Comparison of ENCODE assay signal across 19 cellular contexts in the genomic region with DNA sequence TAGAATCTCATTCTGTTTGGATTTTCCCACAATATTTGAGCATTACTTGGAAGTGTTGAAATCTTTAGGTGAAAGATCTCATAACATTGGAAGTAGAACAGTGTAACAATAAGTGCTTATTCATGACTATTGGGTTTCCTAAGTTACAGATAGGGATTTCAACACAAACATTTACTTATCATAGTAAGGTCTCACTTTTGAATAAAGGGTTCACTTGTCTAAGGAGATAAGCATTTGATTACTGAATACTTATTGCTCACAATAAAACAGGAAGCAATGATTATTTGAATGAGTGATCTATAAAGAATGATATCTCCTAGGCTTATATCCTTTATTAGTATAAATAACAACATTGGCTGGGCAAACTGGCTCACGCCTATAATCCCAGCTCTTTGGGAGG. TPM values are rescaled to one million over a fixed set of nuclear protein-coding genes. Genes with fewer than 3 reads are reported as not detected.
DNase-seq lines count a peak whose midpoint lies in the region; ATAC-seq, FAIRE-seq and TF ChIP-seq lines count a peak whose summit lies in the region.
"Had no signal": no experiment of that assay in that cellular context is flagged by ENCODE, and none has a peak within 500 bp of the region (broad histone marks: within the 10 kb centered on the region; RNA-seq: fewer than 3 reads in every experiment).

No MANE protein-coding gene starts in this region.

- TF ChIP-seq CTCF in HepG2 (CRISPR knock-in tag; IDR thresholded peaks at IDR 0.05) (no peak), right lobe of liver (IDR thresholded peaks at IDR 0.05) (no peak), body of pancreas (IDR thresholded peaks at IDR 0.05) (no peak), fibroblast of the aortic adventitia (IDR thresholded peaks at IDR 0.05; ENCODE audit: insufficient read depth, low read length) (no peak), osteoblast (IDR thresholded peaks at IDR 0.05; ENCODE audit: extremely low read depth, low read depth, low read length) (no peak), chondrocyte (IDR thresholded peaks at IDR 0.05) (no peak)

- H3K36me3 ChIP-seq in HepG2 (replicated peaks in 1 of 2; ENCODE audit: control insufficient read depth in 1 of 2, insufficient read depth in 2 of 2, low read length in 2 of 2): no peaks in the 10 kb centered on the region
- no peaks in the 10 kb centered on the region for H3K36me3 ChIP-seq in right lobe of liver
- no peaks in the 10 kb centered on the region for H3K36me3 ChIP-seq in body of pancreas (replicated peaks in 1 of 2; ENCODE audit: insufficient read depth in 1 of 2, low read depth in 2 of 2)
- no peaks in the 10 kb centered on the region for H3K36me3 ChIP-seq in osteoblast (ENCODE audit: insufficient read depth, low read length)
- H3K36me3 ChIP-seq: BLaER1, HAP-1 had no signal

- DNase-seq in HepG2 (ENCODE audit: low spot score) (peak; percentile 46), right lobe of liver (no peak), body of pancreas (no peak), fibroblast of the aortic adventitia (ENCODE audit: low read depth) (peak; percentile 8), osteoblast (ENCODE audit: insufficient read length, low spot score, missing footprints) (no peak), Right ventricle myocardium inferior (ENCODE audit: missing footprints) (no peak), chondrocyte (ENCODE audit: low spot score) (no peak)
- DNase-seq: 8988T; CD4-positive, alpha-beta memory T cell; DMS79 treated with DMSO at 0.1 percent for 48 hours had no signal

- 0% methylated on average over 1 of the region's 1 CpG for WGBS in HepG2 (ENCODE audit: low lambda C conversion rate)
- 100% methylated on average over 1 of the region's 1 CpG for whole genome bisulfite sequencing in right lobe of liver (ENCODE audit: insufficient coverage, low coverage, low lambda C conversion rate, missing lambda C conversion rate)
- 58 to 60% methylated on average over 1 of the region's 1 CpG for WGBS in body of pancreas, 2 donors

- CTCF ChIA-PET in HepG2 (lab: Yijun Ruan, JAX; ENCODE audit: low intra/inter-chr PET ratio, low total read pairs): no interaction called here

- no peak for FAIRE-seq in HepG2 (lab: Jason Lieb, UNC)
- FAIRE-seq: GM12878, H1 had no signal

- no peaks in the 10 kb centered on the region for H3K36me3 Mint-ChIP-seq in chondrocyte (ENCODE audit: low read depth)

- H3K9ac ChIP-seq in HepG2 (ENCODE audit: insufficient read depth, low read depth, low read length): no peak overlapping the region
- H3K9ac ChIP-seq: BLaER1 had no signal

- H4K20me1 ChIP-seq in HepG2 (ENCODE audit: insufficient read depth, low read length) (no peaks in the 10 kb centered on the region), osteoblast (ENCODE audit: insufficient read depth, low read length) (no peaks in the 10 kb centered on the region)
- H4K20me1 ChIP-seq: BLaER1 had no signal

- no peak for TF ChIP-seq POLR2A in HepG2 (IDR thresholded peaks at IDR 0.05; ENCODE audit: insufficient read depth in 1 of 2, low read depth in 2 of 2, low read length in 2 of 2)
- TF ChIP-seq POLR2A in right lobe of liver (IDR thresholded peaks at IDR 0.05): no peak
- no peak for TF ChIP-seq POLR2A in body of pancreas (IDR thresholded peaks at IDR 0.05)

- no peaks in the 10 kb centered on the region for H3K9me3 Mint-ChIP-seq in chondrocyte (ENCODE audit: low read depth)
- H3K9me3 Mint-ChIP-seq: CD14-positive monocyte; CD4-positive, alpha-beta memory T cell had no signal

- H3K4me3 ChIP-seq in HepG2 (replicated peaks in 1 of 3; ENCODE audit: insufficient read depth in 1 of 3, low read depth in 2 of 3, low read length in 3 of 3): no peak overlapping the region
- H3K4me3 ChIP-seq in right lobe of liver: no peak overlapping the region
- no peak overlapping the region for H3K4me3 ChIP-seq in body of pancreas
- no peak overlapping the region for H3K4me3 ChIP-seq in fibroblast of the aortic adventitia (ENCODE audit: low read depth, low read length)
- no peak overlapping the region for H3K4me3 ChIP-seq in osteoblast (ENCODE audit: insufficient read depth, low read length)
- H3K4me3 ChIP-seq: BLaER1, GM12878, HAP-1 had no signal

- H3K9me3 ChIP-seq in HepG2 (ENCODE audit: low read length): no peaks in the 10 kb centered on the region
- H3K9me3 ChIP-seq in right lobe of liver: no peaks in the 10 kb centered on the region
- no peaks in the 10 kb centered on the region for H3K9me3 ChIP-seq in body of pancreas
- no peaks in the 10 kb centered on the region for H3K9me3 ChIP-seq in osteoblast (ENCODE audit: low read depth, low read length)
- H3K9me3 ChIP-seq: BLaER1, HAP-1 had no signal

- no peak overlapping the region for H3K27ac Mint-ChIP-seq in chondrocyte (ENCODE audit: unreplicated experiment)
- H3K27ac Mint-ChIP-seq: CD14-positive monocyte; CD4-positive, alpha-beta memory T cell had no signal

- H3K27ac ChIP-seq in HepG2 (ENCODE audit: extremely low read length, insufficient read depth, low read length): no peak overlapping the region
- H3K27ac ChIP-seq in right lobe of liver: no peak overlapping the region
- H3K27ac ChIP-seq in body of pancreas: no peak overlapping the region
- H3K27ac ChIP-seq in osteoblast (ENCODE audit: low read depth, low read length): no peak overlapping the region
- H3K27ac ChIP-seq: BLaER1 had no signal

- no peak overlapping the region for H3K4me3 Mint-ChIP-seq in chondrocyte (ENCODE audit: unreplicated experiment)
- H3K4me3 Mint-ChIP-seq: CD14-positive monocyte; CD4-positive, alpha-beta memory T cell had no signal

- no peaks in the 10 kb centered on the region for H3K4me1 Mint-ChIP-seq in chondrocyte (ENCODE audit: low read depth)
- H3K4me1 Mint-ChIP-seq: CD14-positive monocyte had no signal

- H3K27me3 ChIP-seq in HepG2 (ENCODE audit: control insufficient read depth in 1 of 2, insufficient read depth in 2 of 2, low read length in 2 of 2): no peaks in the 10 kb centered on the region
- H3K27me3 ChIP-seq in right lobe of liver: no peaks in the 10 kb centered on the region
- no peaks in the 10 kb centered on the region for H3K27me3 ChIP-seq in body of pancreas
- no peaks in the 10 kb centered on the region for H3K27me3 ChIP-seq in osteoblast (ENCODE audit: insufficient read depth, low read length)
- H3K27me3 ChIP-seq: BLaER1 had no signal

- H2AFZ ChIP-seq in HepG2 (ENCODE audit: low read length) (no peak overlapping the region), osteoblast (ENCODE audit: low read length) (no peak overlapping the region)

- no peak; the same call in 2 of the 3 replicates for ATAC-seq in HepG2
- no peak for ATAC-seq in right lobe of liver
- peak; percentile 42 for ATAC-seq in body of pancreas
- no peak for ATAC-seq in Right ventricle myocardium inferior
- ATAC-seq: GM12878 had no signal

- TF ChIP-seq RAD21 in HepG2 (CRISPR knock-in tag; IDR thresholded peaks at IDR 0.05): no peak

- H3K4me2 ChIP-seq in HepG2 (ENCODE audit: low read depth, low read length): no peak overlapping the region
- no peak overlapping the region for H3K4me2 ChIP-seq in osteoblast (ENCODE audit: insufficient read depth, low read length)
- H3K4me2 ChIP-seq: BLaER1 had no signal

- H3K4me1 ChIP-seq in HepG2 (ENCODE audit: insufficient read depth, low read length) (peaks cover 9% of the 10 kb centered on the region; the same call in 1 of the 2 replicates), right lobe of liver (no peaks in the 10 kb centered on the region), body of pancreas (no peaks in the 10 kb centered on the region), osteoblast (ENCODE audit: insufficient read depth, low read length) (no peaks in the 10 kb centered on the region)
- H3K4me1 ChIP-seq: BLaER1, HAP-1 had no signal

- no peaks in the 10 kb centered on the region for H3K79me2 ChIP-seq in HepG2 (ENCODE audit: insufficient read depth, low read length)
- no peaks in the 10 kb centered on the region for H3K79me2 ChIP-seq in osteoblast (ENCODE audit: insufficient read depth, low read length)

- intact Hi-C loops in HepG2 (cut with micrococcal nuclease; ENCODE audit: unreplicated experiment) (no loop called here), right lobe of liver (cut with DNase I) (no loop called here), body of pancreas (cut with DNase I) (no loop called here), Right ventricle myocardium inferior (cut with DNase I) (no loop called here)

- TF ChIP-seq EP300 in HepG2 (IDR thresholded peaks at IDR 0.05; ENCODE audit: low read depth in 2 of 2, low read length in 2 of 2) (no peak), HepG2 (CRISPR knock-in tag; IDR thresholded peaks at IDR 0.05; ENCODE audit: borderline replicate concordance) (no peak)

- in situ Hi-C loops in HepG2 (cut with HindIII; ENCODE audit: extremely low pct_ligation_motif_present, low pct_unique_long_range_greater_than_20kb): no loop called here

- POLR2A ChIA-PET in HepG2 (lab: Yijun Ruan, JAX): no interaction called here

- BruUV-seq in HepG2 (replicated peaks; lab: Mats Ljungman, UMichigan): no TSS peak

- peaks cover 1% of the 10 kb centered on the region for H3K27me3 Mint-ChIP-seq in chondrocyte (ENCODE audit: low read depth)
- H3K27me3 Mint-ChIP-seq: CD4-positive, alpha-beta memory T cell had no signal

RNA-seq across cellular contexts. Expression of gene DDX43, which starts 14.8 kb away (rescaled TPM):
- not detected in 2 replicates for total RNA-seq in HepG2 (2016; rRNA removed; fragmentation: Illumina TruSeq; extraction: Trizol)
- total RNA-seq in HepG2 (2016; cell fraction: cytosol; rRNA removed; fragmentation: Illumina TruSeq; extraction: Trizol; ENCODE audit: low read depth): not detected in 2 replicates
- not detected in 2 replicates for total RNA-seq in HepG2 (2016; cell fraction: insoluble cytoplasmic fraction; rRNA removed; fragmentation: Illumina TruSeq; extraction: Trizol)
- not detected in 2 replicates for total RNA-seq in HepG2 (2016; cell fraction: membrane; rRNA removed; fragmentation: Illumina TruSeq; extraction: Trizol)
- not detected in 2 replicates for total RNA-seq in HepG2 (2016; cell fraction: nucleus; rRNA removed; fragmentation: Illumina TruSeq; extraction: Trizol)
- polyA plus RNA-seq in HepG2 (2011; rRNA removed): not detected in 2 replicates
- polyA plus RNA-seq in HepG2 (2011; cell fraction: cytosol; rRNA removed): not detected in 2 replicates
- not detected in 2 replicates for polyA plus RNA-seq in HepG2 (2011; cell fraction: nucleus; rRNA removed)
- not detected in 2 replicates for polyA plus RNA-seq in HepG2 (2012)
- polyA plus RNA-seq in HepG2 (2016; cell fraction: cytosol; fragmentation: Illumina TruSeq; extraction: Trizol; ENCODE audit: low read depth): not detected in 2 replicates
- polyA plus RNA-seq in HepG2 (2016; cell fraction: insoluble cytoplasmic fraction; fragmentation: Illumina TruSeq; extraction: Trizol; ENCODE audit: low read depth): not detected in 2 replicates
- polyA plus RNA-seq in HepG2 (2016; cell fraction: membrane; fragmentation: Illumina TruSeq; extraction: Trizol; ENCODE audit: low read depth): not detected in 2 replicates
- polyA plus RNA-seq in HepG2 (2016; cell fraction: nucleus; fragmentation: Illumina TruSeq; extraction: Trizol; ENCODE audit: insufficient read depth, low read depth): not detected in 2 replicates
- polyA minus RNA-seq in HepG2 (2011; rRNA and poly(A)+ RNA removed; ENCODE audit: low replicate concordance): not detected in 2 replicates
- polyA minus RNA-seq in HepG2 (2011; cell fraction: cytosol; rRNA and poly(A)+ RNA removed): not detected in 2 replicates
- not detected in 2 replicates for polyA minus RNA-seq in HepG2 (2011; cell fraction: nucleus; rRNA and poly(A)+ RNA removed)
- total RNA-seq in right lobe of liver: not detected
- 1 to 10 TPM in 1 of 2 donors, under 1 TPM in 1; 0.26 to 3.0 TPM for total RNA-seq in body of pancreas
- total RNA-seq in fibroblast of the aortic adventitia (ENCODE audit: low replicate concordance): 0.99 and 1.6 TPM in 2 replicates
- 5.0 and 8.7 TPM in 2 replicates for total RNA-seq in osteoblast
- 0.68 TPM for total RNA-seq in Right ventricle myocardium inferior
- total RNA-seq in chondrocyte: not detected in 3 replicates
- total RNA-seq: A673, G401, GM12878, H1 had no signal

RNA-seq across cellular contexts. Expression of gene OOEP, which starts 39.7 kb away (rescaled TPM):
- total RNA-seq in HepG2 (2016; rRNA removed; fragmentation: Illumina TruSeq; extraction: Trizol) (not detected in 2 replicates), right lobe of liver (not detected), body of pancreas (not detected), fibroblast of the aortic adventitia (ENCODE audit: low replicate concordance) (not detected in 2 replicates), osteoblast (0.36 and 0.59 TPM in 2 replicates), Right ventricle myocardium inferior (not detected), chondrocyte (not detected in 3 replicates)
- total RNA-seq in HepG2 (2016; cell fraction: cytosol; rRNA removed; fragmentation: Illumina TruSeq; extraction: Trizol; ENCODE audit: low read depth): not detected in 2 replicates
- not detected in 2 replicates for total RNA-seq in HepG2 (2016; cell fraction: insoluble cytoplasmic fraction; rRNA removed; fragmentation: Illumina TruSeq; extraction: Trizol)
- total RNA-seq in HepG2 (2016; cell fraction: membrane; rRNA removed; fragmentation: Illumina TruSeq; extraction: Trizol): not detected in 2 replicates
- not detected in 2 replicates for total RNA-seq in HepG2 (2016; cell fraction: nucleus; rRNA removed; fragmentation: Illumina TruSeq; extraction: Trizol)
- not detected in 2 replicates for polyA plus RNA-seq in HepG2 (2011; rRNA removed)
- not detected in 2 replicates for polyA plus RNA-seq in HepG2 (2011; cell fraction: cytosol; rRNA removed)
- polyA plus RNA-seq in HepG2 (2011; cell fraction: nucleus; rRNA removed): not detected in 2 replicates
- polyA plus RNA-seq in HepG2 (2012): not detected in 2 replicates
- polyA plus RNA-seq in HepG2 (2016; cell fraction: cytosol; fragmentation: Illumina TruSeq; extraction: Trizol; ENCODE audit: low read depth): not detected in 2 replicates
- not detected in 2 replicates for polyA plus RNA-seq in HepG2 (2016; cell fraction: insoluble cytoplasmic fraction; fragmentation: Illumina TruSeq; extraction: Trizol; ENCODE audit: low read depth)
- polyA plus RNA-seq in HepG2 (2016; cell fraction: membrane; fragmentation: Illumina TruSeq; extraction: Trizol; ENCODE audit: low read depth): not detected in 2 replicates
- polyA plus RNA-seq in HepG2 (2016; cell fraction: nucleus; fragmentation: Illumina TruSeq; extraction: Trizol; ENCODE audit: insufficient read depth, low read depth): not detected in 2 replicates
- not detected in 2 replicates for polyA minus RNA-seq in HepG2 (2011; rRNA and poly(A)+ RNA removed; ENCODE audit: low replicate concordance)
- not detected in 2 replicates for polyA minus RNA-seq in HepG2 (2011; cell fraction: cytosol; rRNA and poly(A)+ RNA removed)
- polyA minus RNA-seq in HepG2 (2011; cell fraction: nucleus; rRNA and poly(A)+ RNA removed): not detected in 2 replicates
- total RNA-seq: A673; CD4-positive, alpha-beta memory T cell; G401; GM12878 had no signal
- polyA plus RNA-seq: AG04450, CD14-positive monocyte had no signal

RNA-seq across cellular contexts. Expression of gene CGAS, which starts 42.7 kb away (rescaled TPM):
- total RNA-seq in HepG2 (2016; rRNA removed; fragmentation: Illumina TruSeq; extraction: Trizol) (0.07 TPM in 1 of 2 replicates, not detected in the other), right lobe of liver (1 to 10 TPM in 1 of 6 experiments, under 1 TPM in 5; 0.37 to 1.1 (median 0.78) TPM), body of pancreas (1 to 10 TPM; 3.1 to 4.0 TPM), fibroblast of the aortic adventitia (ENCODE audit: low replicate concordance) (5.4 and 7.2 TPM in 2 replicates), osteoblast (5.9 and 6.2 TPM in 2 replicates), Right ventricle myocardium inferior (0.92 TPM), chondrocyte (1.0 to 1.7 TPM (median 1.6 TPM) in 3 replicates)
- not detected in 2 replicates for total RNA-seq in HepG2 (2016; cell fraction: cytosol; rRNA removed; fragmentation: Illumina TruSeq; extraction: Trizol; ENCODE audit: low read depth)
- total RNA-seq in HepG2 (2016; cell fraction: insoluble cytoplasmic fraction; rRNA removed; fragmentation: Illumina TruSeq; extraction: Trizol): 0.04 TPM in 1 of 2 replicates, not detected in the other
- total RNA-seq in HepG2 (2016; cell fraction: membrane; rRNA removed; fragmentation: Illumina TruSeq; extraction: Trizol): not detected in 2 replicates
- total RNA-seq in HepG2 (2016; cell fraction: nucleus; rRNA removed; fragmentation: Illumina TruSeq; extraction: Trizol): 0.09 TPM in 1 of 2 replicates, not detected in the other
- polyA plus RNA-seq in HepG2 (2011; rRNA removed): 0.03 and 0.04 TPM in 2 replicates
- polyA plus RNA-seq in HepG2 (2011; cell fraction: cytosol; rRNA removed): not detected in 2 replicates
- polyA plus RNA-seq in HepG2 (2011; cell fraction: nucleus; rRNA removed): 0.05 and 0.06 TPM in 2 replicates
- polyA plus RNA-seq in HepG2 (2012): 0.05 TPM in 1 of 2 replicates, not detected in the other
- polyA plus RNA-seq in HepG2 (2016; cell fraction: cytosol; fragmentation: Illumina TruSeq; extraction: Trizol; ENCODE audit: low read depth): not detected in 2 replicates
- 0.30 TPM in 1 of 2 replicates, not detected in the other for polyA plus RNA-seq in HepG2 (2016; cell fraction: insoluble cytoplasmic fraction; fragmentation: Illumina TruSeq; extraction: Trizol; ENCODE audit: low read depth)
- not detected in 2 replicates for polyA plus RNA-seq in HepG2 (2016; cell fraction: membrane; fragmentation: Illumina TruSeq; extraction: Trizol; ENCODE audit: low read depth)
- polyA plus RNA-seq in HepG2 (2016; cell fraction: nucleus; fragmentation: Illumina TruSeq; extraction: Trizol; ENCODE audit: insufficient read depth, low read depth): not detected in 2 replicates
- 5.8 TPM in 1 of 2 replicates, not detected in the other for polyA minus RNA-seq in HepG2 (2011; rRNA and poly(A)+ RNA removed; ENCODE audit: low replicate concordance)
- not detected in 2 replicates for polyA minus RNA-seq in HepG2 (2011; cell fraction: cytosol; rRNA and poly(A)+ RNA removed)
- polyA minus RNA-seq in HepG2 (2011; cell fraction: nucleus; rRNA and poly(A)+ RNA removed): not detected in 2 replicates
- total RNA-seq: G401 had no signal

RNA-seq across cellular contexts. Expression of gene KHDC3L, which starts 46.9 kb away (rescaled TPM):
- total RNA-seq in HepG2 (2016; rRNA removed; fragmentation: Illumina TruSeq; extraction: Trizol) (not detected in 2 replicates), right lobe of liver (not detected), body of pancreas (not detected), fibroblast of the aortic adventitia (ENCODE audit: low replicate concordance) (not detected in 2 replicates), osteoblast (not detected in 2 replicates), Right ventricle myocardium inferior (not detected), chondrocyte (0.41 TPM in 1 of 3 replicates, not detected in the others)
- not detected in 2 replicates for total RNA-seq in HepG2 (2016; cell fraction: cytosol; rRNA removed; fragmentation: Illumina TruSeq; extraction: Trizol; ENCODE audit: low read depth)
- not detected in 2 replicates for total RNA-seq in HepG2 (2016; cell fraction: insoluble cytoplasmic fraction; rRNA removed; fragmentation: Illumina TruSeq; extraction: Trizol)
- total RNA-seq in HepG2 (2016; cell fraction: membrane; rRNA removed; fragmentation: Illumina TruSeq; extraction: Trizol): not detected in 2 replicates
- total RNA-seq in HepG2 (2016; cell fraction: nucleus; rRNA removed; fragmentation: Illumina TruSeq; extraction: Trizol): not detected in 2 replicates
- not detected in 2 replicates for polyA plus RNA-seq in HepG2 (2011; rRNA removed)
- not detected in 2 replicates for polyA plus RNA-seq in HepG2 (2011; cell fraction: cytosol; rRNA removed)
- polyA plus RNA-seq in HepG2 (2011; cell fraction: nucleus; rRNA removed): not detected in 2 replicates
- not detected in 2 replicates for polyA plus RNA-seq in HepG2 (2012)
- not detected in 2 replicates for polyA plus RNA-seq in HepG2 (2016; cell fraction: cytosol; fragmentation: Illumina TruSeq; extraction: Trizol; ENCODE audit: low read depth)
- polyA plus RNA-seq in HepG2 (2016; cell fraction: insoluble cytoplasmic fraction; fragmentation: Illumina TruSeq; extraction: Trizol; ENCODE audit: low read depth): not detected in 2 replicates
- polyA plus RNA-seq in HepG2 (2016; cell fraction: membrane; fragmentation: Illumina TruSeq; extraction: Trizol; ENCODE audit: low read depth): not detected in 2 replicates
- polyA plus RNA-seq in HepG2 (2016; cell fraction: nucleus; fragmentation: Illumina TruSeq; extraction: Trizol; ENCODE audit: insufficient read depth, low read depth): not detected in 2 replicates
- polyA minus RNA-seq in HepG2 (2011; rRNA and poly(A)+ RNA removed; ENCODE audit: low replicate concordance): not detected in 2 replicates
- not detected in 2 replicates for polyA minus RNA-seq in HepG2 (2011; cell fraction: cytosol; rRNA and poly(A)+ RNA removed)
- polyA minus RNA-seq in HepG2 (2011; cell fraction: nucleus; rRNA and poly(A)+ RNA removed): not detected in 2 replicates
- total RNA-seq: A673; Calu3; CD4-positive, alpha-beta memory T cell; G401; GM12878; H1 had no signal
- polyA plus RNA-seq: AG04450; CD14-positive monocyte; CD4-positive, alpha-beta memory T cell; GM12878 had no signal

RNA-seq across cellular contexts. Expression of gene MTO1, which starts 52.1 kb away (rescaled TPM):
- total RNA-seq in HepG2 (2016; rRNA removed; fragmentation: Illumina TruSeq; extraction: Trizol): 31.9 and 45.3 TPM in 2 replicates
- 22.3 and 25.1 TPM in 2 replicates for total RNA-seq in HepG2 (2016; cell fraction: cytosol; rRNA removed; fragmentation: Illumina TruSeq; extraction: Trizol; ENCODE audit: low read depth)
- 37.4 and 41.0 TPM in 2 replicates for total RNA-seq in HepG2 (2016; cell fraction: insoluble cytoplasmic fraction; rRNA removed; fragmentation: Illumina TruSeq; extraction: Trizol)
- total RNA-seq in HepG2 (2016; cell fraction: membrane; rRNA removed; fragmentation: Illumina TruSeq; extraction: Trizol): 19.9 and 21.1 TPM in 2 replicates
- total RNA-seq in HepG2 (2016; cell fraction: nucleus; rRNA removed; fragmentation: Illumina TruSeq; extraction: Trizol): 42.8 and 50.4 TPM in 2 replicates
- polyA plus RNA-seq in HepG2 (2011; rRNA removed): 20.1 and 21.1 TPM in 2 replicates
- polyA plus RNA-seq in HepG2 (2011; cell fraction: cytosol; rRNA removed): 12.7 and 19.8 TPM in 2 replicates
- 39.9 and 40.2 TPM in 2 replicates for polyA plus RNA-seq in HepG2 (2011; cell fraction: nucleus; rRNA removed)
- polyA plus RNA-seq in HepG2 (2012): 17.3 and 22.7 TPM in 2 replicates
- 7.2 and 7.4 TPM in 2 replicates for polyA plus RNA-seq in HepG2 (2016; cell fraction: cytosol; fragmentation: Illumina TruSeq; extraction: Trizol; ENCODE audit: low read depth)
- polyA plus RNA-seq in HepG2 (2016; cell fraction: insoluble cytoplasmic fraction; fragmentation: Illumina TruSeq; extraction: Trizol; ENCODE audit: low read depth): 29.9 and 32.7 TPM in 2 replicates
- polyA plus RNA-seq in HepG2 (2016; cell fraction: membrane; fragmentation: Illumina TruSeq; extraction: Trizol; ENCODE audit: low read depth): 10.1 and 12.3 TPM in 2 replicates
- 58.4 and 66.5 TPM in 2 replicates for polyA plus RNA-seq in HepG2 (2016; cell fraction: nucleus; fragmentation: Illumina TruSeq; extraction: Trizol; ENCODE audit: insufficient read depth, low read depth)
- polyA minus RNA-seq in HepG2 (2011; rRNA and poly(A)+ RNA removed; ENCODE audit: low replicate concordance): 29.0 and 38.5 TPM in 2 replicates
- polyA minus RNA-seq in HepG2 (2011; cell fraction: cytosol; rRNA and poly(A)+ RNA removed): 11.6 and 17.0 TPM in 2 replicates
- polyA minus RNA-seq in HepG2 (2011; cell fraction: nucleus; rRNA and poly(A)+ RNA removed): 54.2 and 59.1 TPM in 2 replicates
- 10 to 100 TPM; 24.6 to 33.7 (median 29.0) TPM for total RNA-seq in right lobe of liver
- total RNA-seq in body of pancreas: 10 to 100 TPM; 13.7 to 17.8 TPM
- total RNA-seq in fibroblast of the aortic adventitia (ENCODE audit: low replicate concordance): 33.5 and 36.9 TPM in 2 replicates
- total RNA-seq in osteoblast: 30.9 and 40.9 TPM in 2 replicates
- 26.6 TPM for total RNA-seq in Right ventricle myocardium inferior
- 18.4 to 26.0 TPM (median 25.6 TPM) in 3 replicates for total RNA-seq in chondrocyte

Comparison
In these comparisons a context has a peak if more than half of its experiments do, and no peak if none do; other contexts are left out.
1. DNase-seq: peak in HepG2 (single experiment) and fibroblast of the aortic adventitia (single experiment); none in right lobe of liver (0 of 3), body of pancreas (0 of 4), osteoblast (single experiment), Right ventricle myocardium inferior (single experiment) and chondrocyte (single experiment).